ENCODE assay signal across 24 cellular contexts in the genomic region with DNA sequence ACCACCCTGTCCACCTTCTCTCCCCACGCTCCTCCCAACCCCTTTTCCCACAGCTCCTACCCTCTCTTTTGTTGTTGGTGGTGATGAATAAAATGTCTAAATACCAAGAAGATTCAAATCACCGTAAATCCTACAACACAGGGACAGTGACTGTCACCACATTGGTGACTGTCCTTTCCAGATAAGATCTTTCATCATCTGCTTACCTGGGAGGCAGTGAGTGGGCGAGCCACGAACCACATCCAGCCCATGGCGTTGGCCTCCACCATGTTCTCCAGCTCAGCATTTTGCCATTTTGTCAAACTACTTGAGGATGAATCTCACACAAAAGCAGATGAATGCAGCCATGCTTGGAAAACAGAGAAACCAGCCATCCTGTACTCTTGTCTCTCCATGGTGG. TPM values are rescaled to one million over a fixed set of nuclear protein-coding genes. Genes with fewer than 3 reads are reported as not detected.
DNase-seq lines count a peak whose midpoint lies in the region; ATAC-seq, FAIRE-seq and TF ChIP-seq lines count a peak whose summit lies in the region.
"Had no signal": no experiment of that assay in that cellular context is flagged by ENCODE, and none has a peak within 500 bp of the region (broad histone marks: within the 10 kb centered on the region; RNA-seq: fewer than 3 reads in every experiment).

No MANE protein-coding gene starts in this region.

- TF ChIP-seq CTCF in bronchial epithelial cell (IDR thresholded peaks at IDR 0.05; ENCODE audit: insufficient read depth, low read length, severe bottlenecking), result no peak

- H3K4me3 ChIP-seq in bronchial epithelial cell (ENCODE audit: low read depth, low read length), result no peak overlapping the region
- H3K4me3 ChIP-seq: gastroesophageal sphincter, GM23248, tibial artery had no signal

- no peaks in the 10 kb centered on the region for H3K36me3 ChIP-seq in bronchial epithelial cell (ENCODE audit: control insufficient read depth, insufficient read depth, low read length)
- H3K36me3 ChIP-seq: gastroesophageal sphincter, tibial artery had no signal

- no peaks in the 10 kb centered on the region for H3K36me3 Mint-ChIP-seq in stimulated activated naive CD8-positive, alpha-beta T cell treated with anti-CD3 and anti-CD28 coated beads, Interleukin-15, Interleukin-2, amounts not matched to agents 100 ng/mL and 50 ng/mL, for 24 hours (ENCODE audit: low read depth)
- H3K36me3 Mint-ChIP-seq: brain had no signal

- peaks cover 64% of the 10 kb centered on the region for H3K4me1 Mint-ChIP-seq in stimulated activated naive CD8-positive, alpha-beta T cell treated with anti-CD3 and anti-CD28 coated beads, Interleukin-15, Interleukin-2, amounts not matched to agents 100 ng/mL and 50 ng/mL, for 24 hours (ENCODE audit: low read depth)
- H3K4me1 Mint-ChIP-seq: brain had no signal

- H3K4me3 Mint-ChIP-seq in stimulated activated naive CD8-positive, alpha-beta T cell treated with anti-CD3 and anti-CD28 coated beads, Interleukin-15, Interleukin-2, amounts not matched to agents 100 ng/mL and 50 ng/mL, for 24 hours, result peak overlapping the region; percentile 26
- H3K4me3 Mint-ChIP-seq: brain had no signal

- DNase-seq in stimulated activated CD4-positive, alpha-beta T cell treated with anti-CD3 and anti-CD28 coated beads, Interleukin-15, amount 100 ng/mL, for 48 hours (ENCODE audit: low read depth in 2 of 2), result peak; percentile 50 to 59
- no peak for DNase-seq in stimulated activated CD4-positive, alpha-beta T cell treated with anti-CD3 and anti-CD28 coated beads, Interleukin-4, amount 100 ng/mL, for 1 hour
- peak; percentile 52 to 61 for DNase-seq in activated CD4-positive, alpha-beta T cell treated with anti-CD3 and anti-CD28 coated beads, Interleukin-2, amount 50 U/mL, for 48 hours
- DNase-seq in bronchial epithelial cell (ENCODE audit: low read depth), result no peak
- no peak for DNase-seq in medulla oblongata (ENCODE audit: extremely low spot score)
- DNase-seq: activated gamma-delta T cell treated with Interleukin-2 at 50 U/mL for 16 hours, Calu3, GM23248, KG1, left colon, midbrain, NCI-H1048, NCI-H2107, NCI-H526 treated with DMSO at 0.1 percent for 48 hours, PC-3, tibial artery had no signal

- ATAC-seq in HG02763 (IDR thresholded peaks at IDR 0.05; ENCODE audit: unreplicated experiment) (no peak), GM21723 (IDR thresholded peaks at IDR 0.05; ENCODE audit: unreplicated experiment) (no peak)
- ATAC-seq: gastroesophageal sphincter, left colon, PC-3 had no signal

- peak; percentile 88 for FAIRE-seq in bronchial epithelial cell (lab: Jason Lieb, UNC)

- no peaks in the 10 kb centered on the region for H3K9me3 Mint-ChIP-seq in stimulated activated naive CD8-positive, alpha-beta T cell treated with anti-CD3 and anti-CD28 coated beads, Interleukin-15, Interleukin-2, amounts not matched to agents 100 ng/mL and 50 ng/mL, for 24 hours

- H3K27me3 ChIP-seq in bronchial epithelial cell (ENCODE audit: control insufficient read depth, insufficient read depth, low read length), result no peaks in the 10 kb centered on the region

- no peaks in the 10 kb centered on the region for H3K27me3 Mint-ChIP-seq in stimulated activated naive CD8-positive, alpha-beta T cell treated with anti-CD3 and anti-CD28 coated beads, Interleukin-15, Interleukin-2, amounts not matched to agents 100 ng/mL and 50 ng/mL, for 24 hours

- H3K27ac Mint-ChIP-seq in stimulated activated naive CD8-positive, alpha-beta T cell treated with anti-CD3 and anti-CD28 coated beads, Interleukin-15, Interleukin-2, amounts not matched to agents 100 ng/mL and 50 ng/mL, for 24 hours, result peak overlapping the region; percentile 80

RNA-seq across cellular contexts. Expression of gene CYTH4, which starts 6.7 kb away (rescaled TPM):
- not detected in 2 replicates for total RNA-seq in bronchial epithelial cell
- total RNA-seq: epithelial cell of proximal tubule, G401, GM23248 had no signal

RNA-seq across cellular contexts. Expression of gene RAC2, which starts 31.6 kb away (rescaled TPM):
- 2.6 and 6.3 TPM in 2 replicates for total RNA-seq in bronchial epithelial cell
- total RNA-seq: G401, SK-MEL-5 had no signal

Comparison
In these comparisons a context has a peak if more than half of its experiments do, and no peak if none do; other contexts are left out.
1. DNase-seq: peak in stimulated activated CD4-positive, alpha-beta T cell treated with anti-CD3 and anti-CD28 coated beads, Interleukin-15, amount 100 ng/mL, for 48 hours (2 of 2) and activated CD4-positive, alpha-beta T cell treated with anti-CD3 and anti-CD28 coated beads, Interleukin-2, amount 50 U/mL, for 48 hours (2 of 2); none in stimulated activated CD4-positive, alpha-beta T cell treated with anti-CD3 and anti-CD28 coated beads, Interleukin-4, amount 100 ng/mL, for 1 hour (single experiment), bronchial epithelial cell (single experiment) and medulla oblongata (single experiment).